In the genomic region with DNA sequence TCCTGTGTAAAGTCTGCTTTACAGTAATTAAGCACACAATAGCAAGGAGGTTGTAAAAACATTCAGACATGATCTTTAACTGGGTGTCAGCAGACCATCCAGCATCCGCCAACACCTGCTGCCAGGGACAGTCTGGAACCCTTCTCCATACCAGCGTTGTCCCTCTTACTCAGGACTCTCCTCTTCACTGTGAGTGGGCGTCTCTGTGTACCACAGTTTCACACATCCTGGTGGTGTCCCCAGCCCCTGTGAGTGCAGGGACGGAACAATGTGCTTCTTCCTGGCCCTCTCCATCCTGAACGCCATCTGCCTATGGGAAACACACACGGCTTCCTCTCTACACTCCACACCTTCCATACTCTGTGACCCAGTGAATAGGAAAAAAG, we compare ENCODE assay signal across 8 cellular contexts.
DNase-seq lines count a peak whose midpoint lies in the region; ATAC-seq and TF ChIP-seq lines count a peak whose summit lies in the region.

No MANE protein-coding gene starts in this region.

- H3K79me2 ChIP-seq in DND-41 (ENCODE audit: insufficient read depth, low read length): peaks cover 11% of the 10 kb centered on the region

- 0 out of 3 replicates have a peak, but pooled peaks have one; percentile 20 for ATAC-seq in DND-41 (ENCODE audit: insufficient read depth, low read depth)
- ATAC-seq in HG02642 (IDR thresholded peaks at IDR 0.05; ENCODE audit: poor library complexity, unreplicated experiment): peak; percentile 33
- no peak for ATAC-seq in naive thymus-derived CD4-positive, alpha-beta T cell
- no peak for ATAC-seq in esophagus mucosa
- ATAC-seq in psoas muscle: no peak

- H3K27me3 Mint-ChIP-seq in activated T-helper 2 cell treated with anti-CD3 and anti-CD28 coated beads, Interferon-gamma antibody, Interleukin-2, Interleukin-4, amounts not matched to agents 10 μg/mL and 5 μg/mL and 100 μg/mL, durations not matched to agents 14 hours and 24 hours and 36 hours (ENCODE audit: low read depth): no peaks in the 10 kb centered on the region
- H3K27me3 Mint-ChIP-seq in naive thymus-derived CD4-positive, alpha-beta T cell: no peaks in the 10 kb centered on the region

- CTCF ChIA-PET in naive thymus-derived CD4-positive, alpha-beta T cell (lab: Charles Lee): no interaction called here

- H3K4me2 ChIP-seq in DND-41 (ENCODE audit: insufficient read depth, low read length): no peak overlapping the region

- H3K9me3 ChIP-seq in DND-41 (ENCODE audit: insufficient read depth, low read length, severe bottlenecking) (no peaks in the 10 kb centered on the region), psoas muscle (no peaks in the 10 kb centered on the region)
- no peaks in the 10 kb centered on the region for H3K9me3 ChIP-seq in naive thymus-derived CD4-positive, alpha-beta T cell (ENCODE audit: control insufficient read depth in 2 of 3, low read length in 3 of 3)

- no peak overlapping the region for H2AFZ ChIP-seq in DND-41 (ENCODE audit: low read depth, low read length)

- H3K27ac Mint-ChIP-seq in activated T-helper 2 cell treated with anti-CD3 and anti-CD28 coated beads, Interferon-gamma antibody, Interleukin-2, Interleukin-4, amounts not matched to agents 10 μg/mL and 5 μg/mL and 100 μg/mL, durations not matched to agents 14 hours and 24 hours and 36 hours: peak overlapping the region; percentile 91
- peak overlapping the region; percentile 3 to 90 (median 60) for H3K27ac Mint-ChIP-seq in naive thymus-derived CD4-positive, alpha-beta T cell

- DNase-seq in DND-41: no peak
- DNase-seq in activated T-helper 2 cell treated with anti-CD3 and anti-CD28 coated beads, Interferon-gamma antibody, Interleukin-2, Interleukin-4, amounts not matched to agents 10 μg/mL and 5 μg/mL and 100 μg/mL, durations not matched to agents 14 hours and 24 hours and 36 hours (ENCODE audit: low spot score): no peak
- DNase-seq in naive thymus-derived CD4-positive, alpha-beta T cell: no peak
- DNase-seq in OCI-M1 (lab: John Stamatoyannopoulos, UW): no peak
- no peak for DNase-seq in NCI-H526 (lab: John Stamatoyannopoulos, UW)
- no peak for DNase-seq in psoas muscle

- H3K36me3 ChIP-seq in DND-41 (ENCODE audit: insufficient read depth, low read length) (peaks cover 98% of the 10 kb centered on the region), psoas muscle (ENCODE audit: insufficient read depth in 1 of 2, low read depth in 1 of 2) (peaks cover 0 to 37% of the 10 kb centered on the region in 2 donors)
- peaks cover 0 to 12% (median 6%) of the 10 kb centered on the region in 3 experiments for H3K36me3 ChIP-seq in naive thymus-derived CD4-positive, alpha-beta T cell (ENCODE audit: control insufficient read depth in 2 of 3, insufficient read depth in 3 of 3, low read length in 3 of 3)

- H3K27ac ChIP-seq in DND-41 (ENCODE audit: low read length): no peak overlapping the region
- no peak overlapping the region for H3K27ac ChIP-seq in naive thymus-derived CD4-positive, alpha-beta T cell (ENCODE audit: low read depth, low read length)
- no peak overlapping the region for H3K27ac ChIP-seq in psoas muscle

- H3K36me3 Mint-ChIP-seq in activated T-helper 2 cell treated with anti-CD3 and anti-CD28 coated beads, Interferon-gamma antibody, Interleukin-2, Interleukin-4, amounts not matched to agents 10 μg/mL and 5 μg/mL and 100 μg/mL, durations not matched to agents 14 hours and 24 hours and 36 hours (ENCODE audit: low read depth): peaks cover 15% of the 10 kb centered on the region
- peaks cover 0 to 19% (median 8%) of the 10 kb centered on the region in 5 donors for H3K36me3 Mint-ChIP-seq in naive thymus-derived CD4-positive, alpha-beta T cell

- no peak overlapping the region for H3K9ac ChIP-seq in DND-41 (ENCODE audit: low read depth, low read length)

- intact Hi-C loops in activated T-helper 2 cell treated with anti-CD3 and anti-CD28 coated beads, Interferon-gamma antibody, Interleukin-2, Interleukin-4, amounts not matched to agents 10 μg/mL and 5 μg/mL and 100 μg/mL, durations not matched to agents 14 hours and 24 hours and 36 hours (cut with micrococcal nuclease): loop anchor here (1.0 to 10.0 kb wide), 5 partner anchors 31 to 146 kb away; no protein-coding TSS in a partner anchor
- intact Hi-C loops in naive thymus-derived CD4-positive, alpha-beta T cell (cut with micrococcal nuclease): loop anchor here (5.0 kb wide), 1 partner anchor 204 kb away; a partner anchor contains a TSS
- intact Hi-C loops in psoas muscle (cut with DNase I): no loop called here

- peaks cover 48% of the 10 kb centered on the region for H4K20me1 ChIP-seq in DND-41 (ENCODE audit: insufficient read depth, low read length)

- H3K4me1 ChIP-seq in DND-41 (ENCODE audit: insufficient read depth, low read length) (no peaks in the 10 kb centered on the region), psoas muscle (peaks cover 17% of the 10 kb centered on the region)
- peaks cover 4 to 9% of the 10 kb centered on the region in 2 donors for H3K4me1 ChIP-seq in naive thymus-derived CD4-positive, alpha-beta T cell (ENCODE audit: control insufficient read depth in 2 of 2, insufficient read depth in 2 of 2, low read length in 2 of 2)

- no peaks in the 10 kb centered on the region for H3K9me3 Mint-ChIP-seq in activated T-helper 2 cell treated with anti-CD3 and anti-CD28 coated beads, Interferon-gamma antibody, Interleukin-2, Interleukin-4, amounts not matched to agents 10 μg/mL and 5 μg/mL and 100 μg/mL, durations not matched to agents 14 hours and 24 hours and 36 hours
- H3K9me3 Mint-ChIP-seq in naive thymus-derived CD4-positive, alpha-beta T cell: no peaks in the 10 kb centered on the region

- peaks cover 31% of the 10 kb centered on the region for H3K4me1 Mint-ChIP-seq in activated T-helper 2 cell treated with anti-CD3 and anti-CD28 coated beads, Interferon-gamma antibody, Interleukin-2, Interleukin-4, amounts not matched to agents 10 μg/mL and 5 μg/mL and 100 μg/mL, durations not matched to agents 14 hours and 24 hours and 36 hours (ENCODE audit: low read depth)
- peaks cover 10 to 56% (median 39%) of the 10 kb centered on the region in 7 donors for H3K4me1 Mint-ChIP-seq in naive thymus-derived CD4-positive, alpha-beta T cell

- H3K4me3 ChIP-seq in DND-41 (ENCODE audit: low read depth in 1 of 2, low read length in 2 of 2) (no peak overlapping the region), psoas muscle (no peak overlapping the region)
- no peak overlapping the region for H3K4me3 ChIP-seq in naive thymus-derived CD4-positive, alpha-beta T cell (ENCODE audit: low read length)

- no peak overlapping the region for H3K4me3 Mint-ChIP-seq in activated T-helper 2 cell treated with anti-CD3 and anti-CD28 coated beads, Interferon-gamma antibody, Interleukin-2, Interleukin-4, amounts not matched to agents 10 μg/mL and 5 μg/mL and 100 μg/mL, durations not matched to agents 14 hours and 24 hours and 36 hours (ENCODE audit: low read depth)
- H3K4me3 Mint-ChIP-seq in naive thymus-derived CD4-positive, alpha-beta T cell: peak overlapping the region in 3 of 10 donors; percentile 18 to 39 (median 39)

- POLR2A ChIA-PET in naive thymus-derived CD4-positive, alpha-beta T cell (lab: Charles Lee): interaction anchor here (0.8 kb wide), 1 partner anchor 10 kb away, joined by 3 read pairs; no protein-coding TSS in a partner anchor

- WGBS in psoas muscle, 3 donors: 58 to 65% (median 62%) methylated on average over 6 of the region's 6 CpGs

- H3K27me3 ChIP-seq in DND-41 (ENCODE audit: insufficient read depth, low read length, poor library complexity) (no peaks in the 10 kb centered on the region), psoas muscle (ENCODE audit: insufficient read depth in 3 of 3, low read length in 2 of 3) (no peaks in the 10 kb centered on the region)
- no peaks in the 10 kb centered on the region for H3K27me3 ChIP-seq in naive thymus-derived CD4-positive, alpha-beta T cell (ENCODE audit: control insufficient read depth in 2 of 2, insufficient read depth in 2 of 2, low read length in 2 of 2)

- TF ChIP-seq CTCF in DND-41 (IDR thresholded peaks at IDR 0.05; ENCODE audit: borderline replicate concordance, extremely low read depth, low read length, poor library complexity, severe bottlenecking) (no peak), psoas muscle (IDR thresholded peaks at IDR 0.05) (no peak)

Comparison
In these comparisons a context has a peak if more than half of its experiments do, and no peak if none do; other contexts are left out.
1. ATAC-seq: peak in DND-41 (single experiment) and HG02642 (single experiment); none in naive thymus-derived CD4-positive, alpha-beta T cell (single experiment), esophagus mucosa (single experiment) and psoas muscle (0 of 4).
2. intact Hi-C loops: an anchor here in activated T-helper 2 cell treated with anti-CD3 and anti-CD28 coated beads, Interferon-gamma antibody, Interleukin-2, Interleukin-4, amounts not matched to agents 10 μg/mL and 5 μg/mL and 100 μg/mL, durations not matched to agents 14 hours and 24 hours and 36 hours (1.0 to 10.0 kb wide) and naive thymus-derived CD4-positive, alpha-beta T cell (5.0 kb wide); none called in psoas muscle.